In genomic region chr20:58026361-58026760, GRCh38 we compare ENCODE assay signal across 12 cellular contexts.
DNase-seq lines count a peak whose midpoint lies in the region; ATAC-seq and TF ChIP-seq lines count a peak whose summit lies in the region.
"Had no signal": no experiment of that assay in that cellular context is flagged by ENCODE, and none has a peak within 500 bp of the region (broad histone marks: within the 10 kb centered on the region; RNA-seq: fewer than 3 reads in every experiment).

No MANE protein-coding gene starts in this region.

- no peak for ATAC-seq in HG02798 (IDR thresholded peaks at IDR 0.05; ENCODE audit: poor library complexity, unreplicated experiment)
- ATAC-seq in GM21723 (IDR thresholded peaks at IDR 0.05; ENCODE audit: unreplicated experiment), result no peak
- ATAC-seq: GM12878 had no signal

- H3K27me3 Mint-ChIP-seq in osteocyte (ENCODE audit: unreplicated experiment), result peaks cover 40% of the 10 kb centered on the region
- H3K27me3 Mint-ChIP-seq in activated CD4-positive, alpha-beta T cell treated with anti-CD3 and anti-CD28 coated beads, Interleukin-2, amount 10 ng/mL, durations not matched to agents 24 days and 14 days, result peaks cover 5% of the 10 kb centered on the region

- intact Hi-C loops in activated CD4-positive, alpha-beta T cell treated with anti-CD3 and anti-CD28 coated beads, Interleukin-2, amount 10 ng/mL, durations not matched to agents 24 days and 14 days (cut with micrococcal nuclease), result no loop called here

- H3K9me3 Mint-ChIP-seq in osteocyte (ENCODE audit: unreplicated experiment), result no peaks in the 10 kb centered on the region
- no peaks in the 10 kb centered on the region for H3K9me3 Mint-ChIP-seq in activated CD4-positive, alpha-beta T cell treated with anti-CD3 and anti-CD28 coated beads, Interleukin-2, amount 10 ng/mL, durations not matched to agents 24 days and 14 days
- H3K9me3 Mint-ChIP-seq: CD4-positive, alpha-beta T cell; H9 had no signal

- no peak overlapping the region for H3K27ac Mint-ChIP-seq in osteocyte (ENCODE audit: unreplicated experiment)
- H3K27ac Mint-ChIP-seq in activated CD4-positive, alpha-beta T cell treated with anti-CD3 and anti-CD28 coated beads, Interleukin-2, amount 10 ng/mL, durations not matched to agents 24 days and 14 days, result no peak overlapping the region
- H3K27ac Mint-ChIP-seq: CD4-positive, alpha-beta T cell; H9 had no signal

- no peak for TF ChIP-seq CTCF in osteocyte (IDR thresholded peaks at IDR 0.05)

- DNase-seq in Daoy (ENCODE audit: low read depth) (peak; percentile 28), HT1080 (ENCODE audit: low read depth) (peak; percentile 75), osteocyte (ENCODE audit: extremely low spot score, unreplicated experiment) (peak; percentile 63)
- DNase-seq in activated CD4-positive, alpha-beta T cell treated with anti-CD3 and anti-CD28 coated beads, Interleukin-2, amount 10 ng/mL, durations not matched to agents 24 days and 14 days, result no peak
- DNase-seq: AML-193; CD4-positive, alpha-beta T cell; DMS153; DMS79; H9 had no signal

- H3K36me3 Mint-ChIP-seq in osteocyte (ENCODE audit: unreplicated experiment), result no peaks in the 10 kb centered on the region
- H3K36me3 Mint-ChIP-seq in activated CD4-positive, alpha-beta T cell treated with anti-CD3 and anti-CD28 coated beads, Interleukin-2, amount 10 ng/mL, durations not matched to agents 24 days and 14 days (ENCODE audit: low read depth), result no peaks in the 10 kb centered on the region

- H3K4me1 Mint-ChIP-seq in osteocyte (ENCODE audit: unreplicated experiment), result no peaks in the 10 kb centered on the region
- no peaks in the 10 kb centered on the region for H3K4me1 Mint-ChIP-seq in activated CD4-positive, alpha-beta T cell treated with anti-CD3 and anti-CD28 coated beads, Interleukin-2, amount 10 ng/mL, durations not matched to agents 24 days and 14 days

- H3K4me3 Mint-ChIP-seq in osteocyte (ENCODE audit: unreplicated experiment), result no peak overlapping the region
- H3K4me3 Mint-ChIP-seq in activated CD4-positive, alpha-beta T cell treated with anti-CD3 and anti-CD28 coated beads, Interleukin-2, amount 10 ng/mL, durations not matched to agents 24 days and 14 days, result no peak overlapping the region
- H3K4me3 Mint-ChIP-seq: CD4-positive, alpha-beta T cell; H9 had no signal
